ENCODE assay signal across 1 cellular context in genomic region chr10:44786451-44786850, GRCh38.
TF ChIP-seq lines count a peak whose summit lies in the region.

No MANE protein-coding gene starts in this region.

TF ChIP-seq in SK-N-SH treated with all-trans-retinoic acid at 6 μM for 48 hours, 23 proteins besides CTCF, POLR2A, EP300 and RAD21 (continued from another document):
- TF ChIP-seq, protein P1, sequence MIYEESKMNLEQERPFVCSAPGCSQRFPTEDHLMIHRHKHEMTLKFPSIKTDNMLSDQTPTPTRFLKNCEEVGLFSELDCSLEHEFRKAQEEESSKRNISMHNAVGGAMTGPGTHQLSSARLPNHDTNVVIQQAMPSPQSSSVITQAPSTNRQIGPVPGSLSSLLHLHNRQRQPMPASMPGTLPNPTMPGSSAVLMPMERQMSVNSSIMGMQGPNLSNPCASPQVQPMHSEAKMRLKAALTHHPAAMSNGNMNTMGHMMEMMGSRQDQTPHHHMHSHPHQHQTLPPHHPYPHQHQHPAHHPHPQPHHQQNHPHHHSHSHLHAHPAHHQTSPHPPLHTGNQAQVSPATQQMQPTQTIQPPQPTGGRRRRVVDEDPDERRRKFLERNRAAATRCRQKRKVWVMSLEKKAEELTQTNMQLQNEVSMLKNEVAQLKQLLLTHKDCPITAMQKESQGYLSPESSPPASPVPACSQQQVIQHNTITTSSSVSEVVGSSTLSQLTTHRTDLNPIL (CRISPR knock-in tag; IDR thresholded peaks at IDR 0.05; ENCODE audit: low read depth), result no peak
- no peak for TF ChIP-seq RARB (CRISPR knock-in tag; IDR thresholded peaks at IDR 0.05)
- TF ChIP-seq ZNF565 (CRISPR knock-in tag; conservative IDR thresholded peaks at IDR 0.05; ENCODE audit: low read depth), result no peak
- no peak for TF ChIP-seq ISL1 (CRISPR knock-in tag; IDR thresholded peaks at IDR 0.05)
- TF ChIP-seq, protein P2, sequence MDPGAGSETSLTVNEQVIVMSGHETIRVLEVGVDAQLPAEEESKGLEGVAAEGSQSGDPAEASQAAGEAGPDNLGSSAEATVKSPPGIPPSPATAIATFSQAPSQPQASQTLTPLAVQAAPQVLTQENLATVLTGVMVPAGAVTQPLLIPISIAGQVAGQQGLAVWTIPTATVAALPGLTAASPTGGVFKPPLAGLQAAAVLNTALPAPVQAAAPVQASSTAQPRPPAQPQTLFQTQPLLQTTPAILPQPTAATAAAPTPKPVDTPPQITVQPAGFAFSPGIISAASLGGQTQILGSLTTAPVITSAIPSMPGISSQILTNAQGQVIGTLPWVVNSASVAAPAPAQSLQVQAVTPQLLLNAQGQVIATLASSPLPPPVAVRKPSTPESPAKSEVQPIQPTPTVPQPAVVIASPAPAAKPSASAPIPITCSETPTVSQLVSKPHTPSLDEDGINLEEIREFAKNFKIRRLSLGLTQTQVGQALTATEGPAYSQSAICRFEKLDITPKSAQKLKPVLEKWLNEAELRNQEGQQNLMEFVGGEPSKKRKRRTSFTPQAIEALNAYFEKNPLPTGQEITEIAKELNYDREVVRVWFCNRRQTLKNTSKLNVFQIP (CRISPR knock-in tag; IDR thresholded peaks at IDR 0.05; ENCODE audit: borderline replicate concordance, low read depth), result no peak
- TF ChIP-seq SNAI2 (CRISPR knock-in tag; IDR thresholded peaks at IDR 0.05), result no peak
- no peak for TF ChIP-seq TCF4 (CRISPR knock-in tag; IDR thresholded peaks at IDR 0.05; ENCODE audit: borderline replicate concordance)
- TF ChIP-seq ESRRG (CRISPR knock-in tag; IDR thresholded peaks at IDR 0.05), result no peak
